In the genomic region with DNA sequence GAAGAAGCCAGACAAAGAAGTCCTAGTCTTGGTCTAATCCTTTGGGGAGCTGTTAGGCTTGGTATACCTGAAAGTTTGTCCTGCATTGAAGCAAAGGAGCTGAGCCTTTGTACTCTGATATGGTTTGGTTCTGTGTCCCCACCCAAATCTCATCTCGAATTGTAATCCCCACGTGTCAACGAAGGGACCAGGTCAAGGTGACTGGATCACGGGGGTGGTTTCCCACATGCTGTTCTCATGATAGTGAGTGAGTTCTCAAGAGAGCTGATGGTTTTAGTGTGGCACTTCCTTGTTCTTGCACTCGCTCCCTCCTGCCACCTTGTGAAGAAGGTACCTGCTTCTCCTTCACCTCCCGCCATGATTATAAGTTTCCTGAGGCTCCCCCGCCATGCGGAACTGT, we compare ENCODE assay signal across 20 cellular contexts. TPM values are rescaled to one million over a fixed set of nuclear protein-coding genes. Genes with fewer than 3 reads are reported as not detected.
"Had no signal": no experiment of that assay in that cellular context is flagged by ENCODE, and none has a peak within 500 bp of the region (broad histone marks: within the 10 kb centered on the region; RNA-seq: fewer than 3 reads in every experiment).

No MANE protein-coding gene starts in this region.

- H3K27me3 ChIP-seq: colonic mucosa, sigmoid colon, suprapubic skin, thyroid gland had no signal

- H3K36me3 ChIP-seq: colonic mucosa, neutrophil, sigmoid colon, suprapubic skin, thyroid gland had no signal

- H3K27ac ChIP-seq: colonic mucosa, neutrophil, psoas muscle, sigmoid colon, suprapubic skin, thyroid gland had no signal

- ATAC-seq: naive thymus-derived CD4-positive, alpha-beta T cell; psoas muscle; stimulated activated effector memory CD8-positive, alpha-beta T cell treated with anti-CD3 and anti-CD28 coated beads, Interleukin-12 subunit alpha, Interleukin-12 subunit beta, amount 100 ng/mL, for 72 hours; stimulated activated naive CD8-positive, alpha-beta T cell treated with anti-CD3 and anti-CD28 coated beads, Interleukin-15, Interleukin-2, amounts not matched to agents 100 U/mL and 50 U/mL, for 24 hours had no signal

- H3K9me3 ChIP-seq: colonic mucosa, neutrophil, psoas muscle, sigmoid colon, suprapubic skin, thyroid gland had no signal

- H3K4me3 ChIP-seq: colonic mucosa, psoas muscle, sigmoid colon, skin epidermis, suprapubic skin, thyroid gland had no signal

- DNase-seq: colonic mucosa; dermis blood vessel endothelial cell; erythroblast; head of caudate nucleus; hypothalamus; kidney glomerular epithelial cell; naive thymus-derived CD4-positive, alpha-beta T cell; psoas muscle; retina; sigmoid colon; stimulated activated CD4-positive, alpha-beta T cell treated with anti-CD3 and anti-CD28 coated beads, Interleukin-2, amount 100 ng/mL, for 48 hours; stimulated activated CD8-positive, alpha-beta memory T cell treated with anti-CD3 and anti-CD28 coated beads, Interleukin-4, amount 100 ng/mL, for 48 hours; stimulated activated naive CD8-positive, alpha-beta T cell treated with anti-CD3 and anti-CD28 coated beads, Interleukin-15, Interleukin-2, amounts not matched to agents 100 U/mL and 50 U/mL, for 24 hours; thyroid gland had no signal

- H3K4me1 ChIP-seq: colonic mucosa, psoas muscle, sigmoid colon had no signal

RNA-seq across cellular contexts. Expression of gene FAM20A, which starts 33.6 kb away (rescaled TPM):
- total RNA-seq: dermis blood vessel endothelial cell, endothelial cell of umbilical vein, lung microvascular endothelial cell had no signal
